15 cellular contexts compared by ENCODE assay signal in the genomic region with DNA sequence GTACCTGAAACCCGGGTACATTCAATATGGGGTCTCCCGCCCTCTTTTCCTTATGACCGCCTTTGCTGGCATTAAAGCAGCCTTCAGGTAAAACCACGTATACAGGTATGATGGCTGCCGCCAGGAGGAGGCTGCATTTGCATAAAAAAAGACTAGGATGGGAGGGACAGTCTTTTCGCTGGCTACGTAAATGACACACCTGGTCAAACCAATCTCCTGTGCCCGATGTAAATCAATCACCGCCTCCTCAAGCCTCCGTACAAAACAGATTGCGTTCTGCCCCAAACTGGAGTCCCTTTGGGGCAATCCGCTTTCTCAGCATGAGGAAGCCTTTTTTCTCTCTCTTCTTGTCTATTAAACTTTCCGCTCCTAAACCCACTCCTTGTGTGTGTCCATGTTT. TPM values are rescaled to one million over a fixed set of nuclear protein-coding genes. Genes with fewer than 3 reads are reported as not detected.
DNase-seq lines count a peak whose midpoint lies in the region; TF ChIP-seq lines count a peak whose summit lies in the region.
"Had no signal": no experiment of that assay in that cellular context is flagged by ENCODE, and none has a peak within 500 bp of the region (broad histone marks: within the 10 kb centered on the region; RNA-seq: fewer than 3 reads in every experiment).

No MANE protein-coding gene starts in this region.

- H2AFZ ChIP-seq in neural progenitor cell (replicated peaks) = peak overlapping the region; percentile 56

- H3K4me1 Mint-ChIP-seq in neural progenitor cell (peaks cover 10% of the 10 kb centered on the region), immature natural killer cell (no peaks in the 10 kb centered on the region)
- H3K4me1 Mint-ChIP-seq: activated CD8-positive, alpha-beta memory T cell treated with anti-CD3 and anti-CD28 coated beads, Interleukin-2, amount 10 ng/mL, durations not matched to agents 7 days and 5 days; naive thymus-derived CD8-positive, alpha-beta T cell had no signal

- DNase-seq in HPDE6-E6E7 (ENCODE audit: extremely low spot score) (peak; percentile 63), NCI-H748 treated with DMSO at 0.1 percent for 48 hours (lab: John Stamatoyannopoulos, UW) (peak; percentile 91), esophagus squamous epithelium (lab: John Stamatoyannopoulos, UW) (no peak), neural progenitor cell (ENCODE audit: low spot score) (peak; percentile 29), immature natural killer cell (no peak), SIG-M5 (lab: John Stamatoyannopoulos, UW) (no peak), EL (no peak), GF-D8 (lab: John Stamatoyannopoulos, UW) (no peak)
- DNase-seq: activated CD8-positive, alpha-beta memory T cell treated with anti-CD3 and anti-CD28 coated beads, Interleukin-2, amount 10 ng/mL, durations not matched to agents 7 days and 5 days; adrenal gland; hippocampal formation; naive thymus-derived CD8-positive, alpha-beta T cell; NCI-H187 treated with DMSO at 0.1 percent for 48 hours had no signal

- no peaks in the 10 kb centered on the region for H4K20me1 ChIP-seq in neural progenitor cell (ENCODE audit: low read depth)
- H4K20me1 ChIP-seq: BLaER1 treated with 17β-estradiol and CSF1 and Interleukin-3, amounts not matched to agents 10 nM and 100 nM had no signal

- peak in 1 of 6 experiments; percentile 39 for TF ChIP-seq CTCF in esophagus squamous epithelium (IDR thresholded peaks at IDR 0.05)
- TF ChIP-seq CTCF in neural progenitor cell (IDR thresholded peaks at IDR 0.05) = no peak

- TF ChIP-seq POLR2A in esophagus squamous epithelium (IDR thresholded peaks at IDR 0.05) = no peak

- H3K27ac Mint-ChIP-seq in neural progenitor cell (no peak overlapping the region), immature natural killer cell (no peak overlapping the region)
- H3K27ac Mint-ChIP-seq: activated CD8-positive, alpha-beta memory T cell treated with anti-CD3 and anti-CD28 coated beads, Interleukin-2, amount 10 ng/mL, durations not matched to agents 7 days and 5 days; naive thymus-derived CD8-positive, alpha-beta T cell had no signal

- H3K27ac ChIP-seq in esophagus squamous epithelium = peak overlapping the region in 3 of 4 donors; percentile 3 to 42 (median 14)
- no peak overlapping the region for H3K27ac ChIP-seq in neural progenitor cell
- H3K27ac ChIP-seq: adrenal gland; BLaER1 treated with 17β-estradiol and CSF1 and Interleukin-3, amounts not matched to agents 10 nM and 100 nM; RWPE1 had no signal

- peaks cover 1% of the 10 kb centered on the region for H3K36me3 Mint-ChIP-seq in neural progenitor cell
- H3K36me3 Mint-ChIP-seq in immature natural killer cell = peaks cover 0 to 5% (median 0%) of the 10 kb centered on the region in 3 donors

- peak overlapping the region in 3 of 4 donors; percentile 5 to 45 (median 29) for H3K4me3 ChIP-seq in esophagus squamous epithelium
- peak overlapping the region; percentile 39 for H3K4me3 ChIP-seq in neural progenitor cell
- H3K4me3 ChIP-seq: adrenal gland; BLaER1 treated with 17β-estradiol and CSF1 and Interleukin-3, amounts not matched to agents 10 nM and 100 nM had no signal

- H3K79me2 ChIP-seq in neural progenitor cell (ENCODE audit: low read depth) = no peaks in the 10 kb centered on the region

- H3K4me2 ChIP-seq in neural progenitor cell = peak overlapping the region; percentile 74
- H3K4me2 ChIP-seq: BLaER1 treated with 17β-estradiol and CSF1 and Interleukin-3, amounts not matched to agents 10 nM and 100 nM had no signal

- 30 to 42% methylated on average over 13 of the region's 13 CpGs for WGBS in esophagus squamous epithelium, 2 donors

- peaks cover 10% of the 10 kb centered on the region for H3K27me3 Mint-ChIP-seq in neural progenitor cell (ENCODE audit: insufficient read depth, low read depth)
- peaks cover 0 to 13% (median 7%) of the 10 kb centered on the region in 3 donors for H3K27me3 Mint-ChIP-seq in immature natural killer cell (ENCODE audit: low read depth in 3 of 3)

- no peak overlapping the region for H3K9ac ChIP-seq in neural progenitor cell
- H3K9ac ChIP-seq: BLaER1 treated with 17β-estradiol and CSF1 and Interleukin-3, amounts not matched to agents 10 nM and 100 nM had no signal

- H3K36me3 ChIP-seq in esophagus squamous epithelium = no peaks in the 10 kb centered on the region
- H3K36me3 ChIP-seq in neural progenitor cell = no peaks in the 10 kb centered on the region
- H3K36me3 ChIP-seq: adrenal gland; BLaER1 treated with 17β-estradiol and CSF1 and Interleukin-3, amounts not matched to agents 10 nM and 100 nM had no signal

- H3F3A ChIP-seq in neural progenitor cell (ENCODE audit: low read depth) = peaks cover 15% of the 10 kb centered on the region

- peaks cover 0 to 15% (median 0%) of the 10 kb centered on the region in 3 donors for H3K9me3 ChIP-seq in esophagus squamous epithelium
- H3K9me3 ChIP-seq in neural progenitor cell (ENCODE audit: low read depth) = peaks cover 3% of the 10 kb centered on the region
- H3K9me3 ChIP-seq: adrenal gland had no signal

- no peaks in the 10 kb centered on the region for H3K27me3 ChIP-seq in esophagus squamous epithelium
- no peaks in the 10 kb centered on the region for H3K27me3 ChIP-seq in neural progenitor cell
- H3K27me3 ChIP-seq: adrenal gland; BLaER1 treated with 17β-estradiol and CSF1 and Interleukin-3, amounts not matched to agents 10 nM and 100 nM had no signal

- H3K9me3 Mint-ChIP-seq in neural progenitor cell = peaks cover 22% of the 10 kb centered on the region
- peaks cover 12 to 26% (median 22%) of the 10 kb centered on the region in 6 donors for H3K9me3 Mint-ChIP-seq in immature natural killer cell

- H3K4me1 ChIP-seq in esophagus squamous epithelium = peaks cover 0 to 4% (median 0%) of the 10 kb centered on the region in 3 donors
- peaks cover 5% of the 10 kb centered on the region for H3K4me1 ChIP-seq in neural progenitor cell
- H3K4me1 ChIP-seq: adrenal gland; BLaER1 treated with 17β-estradiol and CSF1 and Interleukin-3, amounts not matched to agents 10 nM and 100 nM had no signal

- intact Hi-C loops in esophagus squamous epithelium (cut with DNase I) = no loop called here

- H3K4me3 Mint-ChIP-seq in neural progenitor cell (peak overlapping the region; percentile 16), immature natural killer cell (no peak overlapping the region)
- H3K4me3 Mint-ChIP-seq: activated CD8-positive, alpha-beta memory T cell treated with anti-CD3 and anti-CD28 coated beads, Interleukin-2, amount 10 ng/mL, durations not matched to agents 7 days and 5 days; naive thymus-derived CD8-positive, alpha-beta T cell had no signal

RNA-seq across cellular contexts. Expression of a gene that starts 8.1 kb away (rescaled TPM):
- total RNA-seq in esophagus squamous epithelium = 1 to 10 TPM in 3 of 4 donors, under 1 TPM in 1; 0.57 to 4.9 (median 1.1) TPM
- 0.13 and 0.68 TPM in 2 replicates for total RNA-seq in neural progenitor cell (ENCODE audit: low replicate concordance)
- polyA plus RNA-seq in immature natural killer cell = not detected
- polyA plus RNA-seq: naive thymus-derived CD8-positive, alpha-beta T cell had no signal

RNA-seq across cellular contexts. Expression of a gene that starts 15.2 kb away (rescaled TPM):
- total RNA-seq in esophagus squamous epithelium (10 to 100 TPM; 22.8 to 42.3 (median 36.8) TPM), neural progenitor cell (ENCODE audit: low replicate concordance) (53.9 and 81.1 TPM in 2 replicates)
- polyA plus RNA-seq in immature natural killer cell = 10 to 100 TPM; 19.0 to 35.3 (median 28.3) TPM

Comparison
In these comparisons a context has a peak if more than half of its experiments do, and no peak if none do; other contexts are left out.
1. DNase-seq: peak in HPDE6-E6E7 (single experiment), NCI-H748 treated with DMSO at 0.1 percent for 48 hours (single experiment) and neural progenitor cell (single experiment); none in esophagus squamous epithelium (single experiment), immature natural killer cell (0 of 3), SIG-M5 (single experiment), EL (single experiment) and GF-D8 (single experiment).